Comparison of ENCODE assay signal across 1 cellular context in the genomic region with DNA sequence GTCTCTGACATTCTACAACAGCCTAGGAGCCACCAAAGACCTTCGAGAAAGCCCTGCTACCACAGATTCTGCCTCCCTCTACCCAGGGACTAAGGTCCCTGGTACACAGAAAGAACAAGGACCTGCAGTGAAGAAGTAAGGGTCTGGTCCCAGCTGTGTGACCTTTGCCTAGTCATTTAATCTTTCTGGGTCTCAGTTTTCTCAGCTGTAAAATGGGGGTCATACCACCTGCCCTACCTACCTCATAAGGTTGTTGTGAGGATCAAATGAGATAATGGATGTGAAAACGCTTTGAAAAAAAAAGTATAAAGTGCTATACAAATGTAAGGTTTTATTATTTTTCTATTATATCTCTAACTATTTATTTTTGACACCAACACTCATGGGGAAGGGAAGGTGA.
TF ChIP-seq lines count a peak whose summit lies in the region.

No MANE protein-coding gene starts in this region.

TF ChIP-seq in HepG2, 621 proteins besides CTCF, POLR2A, EP300 and RAD21:
- TF ChIP-seq ZFY (CRISPR knock-in tag; IDR thresholded peaks at IDR 0.05): no peak
- peak; percentile 76 for TF ChIP-seq ZNF629 (CRISPR knock-in tag; conservative IDR thresholded peaks at IDR 0.05)
